ENCODE assay signal across 17 cellular contexts in genomic region chr20:40720826-40721225, GRCh38. TPM values are rescaled to one million over a fixed set of nuclear protein-coding genes. Genes with fewer than 3 reads are reported as not detected.
DNase-seq lines count a peak whose midpoint lies in the region; FAIRE-seq and TF ChIP-seq lines count a peak whose summit lies in the region.
"Had no signal": no experiment of that assay in that cellular context is flagged by ENCODE, and none has a peak within 500 bp of the region (broad histone marks: within the 10 kb centered on the region; RNA-seq: fewer than 3 reads in every experiment).

No MANE protein-coding gene starts in this region.

- no peak for TF ChIP-seq POLR2A in GM12891 (IDR thresholded peaks at IDR 0.05; ENCODE audit: low read depth, low read length)

- H3K27ac ChIP-seq in parathyroid adenoma, result peak overlapping the region; percentile 98
- H3K27ac ChIP-seq: C4-2B had no signal

- DNase-seq in MV-4-11 (lab: John Stamatoyannopoulos, UW), result peak; percentile 14
- DNase-seq in bronchial epithelial cell (ENCODE audit: low read depth), result no peak
- DNase-seq in COLO668 (lab: John Stamatoyannopoulos, UW; ENCODE audit: unreplicated experiment), result no peak
- no peak for DNase-seq in occipital lobe (lab: John Stamatoyannopoulos, UW)
- DNase-seq in GM12891 (ENCODE audit: insufficient read length, low spot score), result no peak
- DNase-seq: Calu3; CD4-positive, alpha-beta memory T cell; DMS79 treated with DMSO at 0.1 percent for 48 hours; GF-D8; H9 had no signal

- FAIRE-seq in bronchial epithelial cell (lab: Jason Lieb, UNC) (peak; percentile 28), GM12891 (lab: Jason Lieb, UNC) (no peak)
- FAIRE-seq: GM19239, H1, HepG2, HTR-8/SVneo had no signal

- no peak overlapping the region for H3K4me3 ChIP-seq in bronchial epithelial cell (ENCODE audit: low read depth, low read length)
- peak overlapping the region; percentile 8 for H3K4me3 ChIP-seq in parathyroid adenoma (ENCODE audit: low read depth, low read length)

- H3K4me1 ChIP-seq in parathyroid adenoma, result peaks cover 75% of the 10 kb centered on the region

- no peaks in the 10 kb centered on the region for H3K9me3 ChIP-seq in parathyroid adenoma (ENCODE audit: control insufficient read depth, low read length)

- peaks cover 2% of the 10 kb centered on the region for H3K27me3 ChIP-seq in bronchial epithelial cell (ENCODE audit: control insufficient read depth, insufficient read depth, low read length)
- H3K27me3 ChIP-seq in parathyroid adenoma (ENCODE audit: control insufficient read depth, insufficient read depth, low read length), result no peaks in the 10 kb centered on the region

- peaks cover 78% of the 10 kb centered on the region for H3K79me2 ChIP-seq in parathyroid adenoma

- H3K9ac ChIP-seq in parathyroid adenoma, result peak overlapping the region; percentile 79

- H3K36me3 ChIP-seq in bronchial epithelial cell (ENCODE audit: control insufficient read depth, insufficient read depth, low read length), result no peaks in the 10 kb centered on the region
- H3K36me3 ChIP-seq in parathyroid adenoma (ENCODE audit: control insufficient read depth, insufficient read depth, low read length), result no peaks in the 10 kb centered on the region

- H3K4me2 ChIP-seq in parathyroid adenoma (ENCODE audit: low read length), result peak overlapping the region; percentile 72

- no peak overlapping the region for H2AFZ ChIP-seq in parathyroid adenoma

- TF ChIP-seq CTCF in bronchial epithelial cell (IDR thresholded peaks at IDR 0.05; ENCODE audit: insufficient read depth, low read length, severe bottlenecking), result no peak
- no peak for TF ChIP-seq CTCF in parathyroid adenoma (IDR thresholded peaks at IDR 0.05)

TF ChIP-seq in GM12891, 5 proteins besides CTCF, POLR2A, EP300 and RAD21:
- TF ChIP-seq POLR2AphosphoS5 (IDR thresholded peaks at IDR 0.05; ENCODE audit: low read depth, low read length) (no peak), PAX5 (IDR thresholded peaks at IDR 0.05; ENCODE audit: insufficient read depth, low read length, severe bottlenecking) (no peak), SPI1 (IDR thresholded peaks at IDR 0.05; ENCODE audit: low read depth, low read length) (no peak)

RNA-seq across cellular contexts. Expression of gene MAFB, which starts 31.8 kb away (rescaled TPM):
- total RNA-seq in bronchial epithelial cell (1.3 and 3.6 TPM in 2 replicates), occipital lobe (11.1 TPM)
- not detected for polyA plus RNA-seq in GM12891 (2012; ENCODE audit: low read depth, missing spikeins)
- polyA plus RNA-seq: IgD-negative memory B cell had no signal
